ENCODE assay signal across 8 cellular contexts in genomic region chr17:60392845-60393702, GRCh38. TPM values are rescaled to one million over a fixed set of nuclear protein-coding genes. Genes with fewer than 3 reads are reported as not detected.
DNase-seq lines count a peak whose midpoint lies in the region; ATAC-seq, FAIRE-seq and TF ChIP-seq lines count a peak whose summit lies in the region.

No MANE protein-coding gene starts in this region.

- H2AFZ ChIP-seq in GM12878 (ENCODE audit: control insufficient read depth, low read depth, low read length) = peak overlapping the region; percentile 61

- H3K4me2 ChIP-seq in DOHH2 (ENCODE audit: low read length) = peak overlapping the region; percentile 77
- H3K4me2 ChIP-seq in GM12878 (ENCODE audit: control insufficient read depth, insufficient read depth) = peak overlapping the region; percentile 91

- in situ Hi-C loops in GM12878 (cut with MboI) = no loop called here

- no peaks in the 10 kb centered on the region for H3K9me2 ChIP-seq in DOHH2 (replicated peaks; ENCODE audit: control insufficient read depth, low read length)

- RAD21 ChIA-PET in GM12878 (lab: Charles Lee; ENCODE audit: unreplicated experiment) = interaction anchor here (0.9 kb wide), 1 partner anchor 162 kb away, joined by 3 read pairs; no protein-coding TSS in a partner anchor

- peaks cover 4% of the 10 kb centered on the region; the same call in 1 of the 2 replicates for H3K36me3 ChIP-seq in DOHH2 (ENCODE audit: control insufficient read depth, low read length)
- H3K36me3 ChIP-seq in KOPT-K1 (ENCODE audit: insufficient read depth, low read length) = no peaks in the 10 kb centered on the region
- no peaks in the 10 kb centered on the region for H3K36me3 ChIP-seq in GM12878 (ENCODE audit: control insufficient read depth in 2 of 2, insufficient read depth in 2 of 2, low read length in 1 of 2)
- H3K36me3 ChIP-seq in kidney (ENCODE audit: control insufficient read depth in 1 of 2, insufficient read depth in 2 of 2, low read length in 2 of 2) = no peaks in the 10 kb centered on the region

- no peak for TF ChIP-seq EP300 in GM12878 (IDR thresholded peaks at IDR 0.05; ENCODE audit: borderline replicate concordance in 1 of 2, control insufficient read depth in 1 of 2, low read depth in 2 of 2, low read length in 2 of 2)

- H3K27ac ChIP-seq in DOHH2 (ENCODE audit: low read depth, low read length) = peak overlapping the region; percentile 55
- H3K27ac ChIP-seq in KOPT-K1 (ENCODE audit: low read depth, low read length, poor library complexity, severe bottlenecking) = peak overlapping the region; percentile 99
- H3K27ac ChIP-seq in GM12878 (ENCODE audit: control insufficient read depth, insufficient read depth) = peak overlapping the region; percentile 89
- peak overlapping the region; percentile 93 to 94 for H3K27ac ChIP-seq in kidney (ENCODE audit: low read depth in 2 of 2, low read length in 2 of 2)

- H3K4me3 ChIP-seq in DOHH2 (ENCODE audit: low read length) (peak overlapping the region; percentile 86), GM12878 (peak overlapping the region; percentile 97), kidney (ENCODE audit: low read length in 2 of 2) (peak overlapping the region; percentile 77 to 93)

- POLR2A ChIA-PET in GM12878 (lab: Charles Lee) = interaction anchor here (1.8 kb wide), 1 partner anchor 79 kb away, joined by 10 read pairs; no protein-coding TSS in a partner anchor

- intact Hi-C loops in GM12878 (cut with micrococcal nuclease; ENCODE audit: unreplicated experiment) (loop anchor here (5.0 kb wide), 1 partner anchor 86 kb away; no protein-coding TSS in a partner anchor), kidney (cut with DNase I) (no loop called here)

- no peak for TF ChIP-seq POLR2A in GM12878 (IDR thresholded peaks at IDR 0.05; ENCODE audit: low read depth, low read length)

- H4K20me1 ChIP-seq in DOHH2 (ENCODE audit: control insufficient read depth, insufficient read depth, low read depth, low read length) (no peaks in the 10 kb centered on the region), GM12878 (ENCODE audit: control insufficient read depth, insufficient read depth) (no peaks in the 10 kb centered on the region)

- ATAC-seq in GM12878 (peak; percentile 40), GM18873 (IDR thresholded peaks at IDR 0.05; ENCODE audit: low FRiP score, unreplicated experiment) (no peak), GM21786 (IDR thresholded peaks at IDR 0.05; ENCODE audit: unreplicated experiment) (no peak)

- peaks cover 41% of the 10 kb centered on the region for H3K79me2 ChIP-seq in DOHH2 (ENCODE audit: control insufficient read depth, low read length)
- peaks cover 30% of the 10 kb centered on the region for H3K79me2 ChIP-seq in GM12878 (ENCODE audit: control insufficient read depth, insufficient read depth, low read length)

- peaks cover 3% of the 10 kb centered on the region; the same call in 1 of the 2 replicates for H3K27me3 ChIP-seq in DOHH2 (ENCODE audit: control insufficient read depth, low read length)
- no peaks in the 10 kb centered on the region for H3K27me3 ChIP-seq in GM12878 (replicated peaks in 1 of 2; ENCODE audit: control insufficient read depth in 2 of 2, insufficient read depth in 2 of 2, low read length in 1 of 2)

- no peak for TF ChIP-seq RAD21 in GM12878 (IDR thresholded peaks at IDR 0.05; ENCODE audit: insufficient read depth, low read depth, low read length)

- H3K4me1 ChIP-seq in DOHH2 (ENCODE audit: control insufficient read depth, low read length) (peaks cover 32% of the 10 kb centered on the region), GM12878 (ENCODE audit: control insufficient read depth, insufficient read depth, low read length) (peaks cover 6% of the 10 kb centered on the region), kidney (ENCODE audit: control insufficient read depth in 1 of 2, insufficient read depth in 1 of 2, low read depth in 1 of 2, low read length in 2 of 2) (peaks cover 6 to 7% of the 10 kb centered on the region in 2 donors)

- CTCF ChIA-PET in GM12878 (lab: Yijun Ruan, JAX) = interaction anchor here (1.1 to 1.8 kb wide), 3 partner anchors 37 to 162 kb away, joined by 3 to 6 read pairs (median 4); no protein-coding TSS in a partner anchor

- H3K9ac ChIP-seq in GM12878 (ENCODE audit: control insufficient read depth, insufficient read depth, low read length) (peak overlapping the region; percentile 84), kidney (ENCODE audit: low read length in 2 of 2) (peak overlapping the region; percentile 82 to 86)

- DNase-seq in RPMI8226 (peak; percentile 69), GM12878 (ENCODE audit: low read depth, low spot score) (peak; percentile 48), kidney (peak; percentile 63)
- DNase-seq in stimulated activated CD4-positive, alpha-beta T cell treated with anti-CD3 and anti-CD28 coated beads, Interleukin-15, amount 100 ng/mL, for 24 hours = peak; percentile 62

- TF ChIP-seq CTCF in DOHH2 (IDR thresholded peaks at IDR 0.05; ENCODE audit: low read depth, low read length, poor library complexity, severe bottlenecking) = no peak
- TF ChIP-seq CTCF in GM12878 (IDR thresholded peaks at IDR 0.05 in 2 of 3, conservative IDR thresholded peaks at IDR 0.05 in 1 of 3; ENCODE audit: control insufficient read depth in 2 of 3, extremely low read depth in 1 of 3, insufficient read depth in 1 of 3, low read depth in 3 of 3, low read length in 3 of 3) = no peak
- TF ChIP-seq CTCF in kidney (IDR thresholded peaks at IDR 0.05; ENCODE audit: borderline replicate concordance, extremely low read depth, insufficient read depth) = no peak

- FAIRE-seq in GM12878 (lab: Jason Lieb, UNC) = no peak
- no peak for FAIRE-seq in kidney (lab: Jason Lieb, UNC)

- peaks cover 16% of the 10 kb centered on the region for H3F3A ChIP-seq in DOHH2 (ENCODE audit: control insufficient read depth, insufficient read depth)

- 17% methylated on average over 17 of the region's 17 CpGs for WGBS in GM12878 (ENCODE audit: insufficient coverage, insufficient replicate concordance, low lambda C conversion rate, missing lambda C conversion rate)

- SMC1A ChIA-PET in GM12878 (lab: Charles Lee; ENCODE audit: uncharacterized antibody, unreplicated experiment) = interaction anchor here (0.8 to 1.0 kb wide), 3 partner anchors 87 to 245 kb away, joined by 3 to 4 read pairs (median 4); no protein-coding TSS in a partner anchor

- no peaks in the 10 kb centered on the region for H3K9me3 ChIP-seq in DOHH2 (ENCODE audit: control insufficient read depth, insufficient read depth, low read length)
- H3K9me3 ChIP-seq in KOPT-K1 (ENCODE audit: insufficient read depth, low read length, poor library complexity, severe bottlenecking) = no peaks in the 10 kb centered on the region
- no peaks in the 10 kb centered on the region for H3K9me3 ChIP-seq in GM12878 (replicated peaks; ENCODE audit: control insufficient read depth, insufficient read depth, low read length)
- no peaks in the 10 kb centered on the region for H3K9me3 ChIP-seq in kidney (ENCODE audit: control insufficient read depth in 1 of 2, low read length in 2 of 2)

- TSS peak; percentile 98 for BruUV-seq in GM12878 (replicated peaks; lab: Mats Ljungman, UMichigan)

TF ChIP-seq in GM12878, 131 proteins besides CTCF, POLR2A, EP300 and RAD21 (continues in another document):
- TF ChIP-seq PAX8 (IDR thresholded peaks at IDR 0.05) = no peak

RNA-seq across cellular contexts. Expression of gene USP32, which starts 1.1 kb away (rescaled TPM):
- total RNA-seq in GM12878 (2013; cell fraction: nucleolus; rRNA removed) = 160 and 164 TPM in 2 replicates
- total RNA-seq in GM12878 (2014; rRNA removed) = 27.3 and 31.1 TPM in 2 replicates
- 36.6 and 39.1 TPM in 2 replicates for total RNA-seq in GM12878 (2014; rRNA removed; fragmentation: Illumina TruSeq; extraction: Trizol)
- total RNA-seq in GM12878 (2021) = 35.0 and 36.8 TPM in 2 replicates
- polyA plus RNA-seq in GM12878 (2011; ENCODE audit: low read depth) = 11.3 TPM
- 37.3 and 42.4 TPM in 2 replicates for polyA plus RNA-seq in GM12878 (2011; rRNA removed)
- 20.4 and 28.5 TPM in 2 replicates for polyA plus RNA-seq in GM12878 (2011; cell fraction: cytosol; rRNA removed)
- polyA plus RNA-seq in GM12878 (2011; cell fraction: nucleus; rRNA removed) = 18.1 and 23.8 TPM in 2 replicates
- 19.5 and 21.8 TPM in 2 replicates for polyA plus RNA-seq in GM12878 (2012)
- 30.8 and 40.4 TPM in 2 replicates for polyA plus RNA-seq in GM12878 (2014; fragmentation: Illumina TruSeq; extraction: Trizol)
- 1 to 10 TPM; 7.8 to 9.8 TPM for polyA plus RNA-seq in GM12878 (2014; fragmentation: Nextera tagmentation; extraction: Ambion mirVana)
- 21.7 and 23.7 TPM in 2 replicates for polyA plus RNA-seq in GM12878 (2014; rRNA removed)
- polyA plus RNA-seq in GM12878 (2016; fragmentation: Nextera tagmentation; extraction: Ambion mirVana) = 10 to 100 TPM; 10.7 to 10.9 TPM
- polyA minus RNA-seq in GM12878 (2011; rRNA and poly(A)+ RNA removed) = 35.6 and 52.5 TPM in 2 replicates
- polyA minus RNA-seq in GM12878 (2011; cell fraction: cytosol; rRNA and poly(A)+ RNA removed) = 11.6 and 22.2 TPM in 2 replicates
- 19.5 and 22.9 TPM in 2 replicates for polyA minus RNA-seq in GM12878 (2011; cell fraction: nucleus; rRNA and poly(A)+ RNA removed)
- 53.1 TPM for total RNA-seq in kidney
- polyA plus RNA-seq in kidney (ENCODE audit: insufficient read depth, low read depth, low replicate concordance) = 14.6 TPM

RNA-seq across cellular contexts. Expression of gene CHCT1, which starts 29.2 kb away (rescaled TPM):
- not detected in 2 replicates for total RNA-seq in GM12878 (2013; cell fraction: nucleolus; rRNA removed)
- 0.65 TPM in 1 of 2 replicates, not detected in the other for total RNA-seq in GM12878 (2014; rRNA removed)
- not detected in 2 replicates for total RNA-seq in GM12878 (2014; rRNA removed; fragmentation: Illumina TruSeq; extraction: Trizol)
- total RNA-seq in GM12878 (2021) = 0.23 TPM in 1 of 2 replicates, not detected in the other
- not detected for polyA plus RNA-seq in GM12878 (2011; ENCODE audit: low read depth)
- polyA plus RNA-seq in GM12878 (2011; rRNA removed) = not detected in 2 replicates
- polyA plus RNA-seq in GM12878 (2011; cell fraction: cytosol; rRNA removed) = 0.06 TPM in 1 of 2 replicates, not detected in the other
- polyA plus RNA-seq in GM12878 (2011; cell fraction: nucleus; rRNA removed) = not detected in 2 replicates
- polyA plus RNA-seq in GM12878 (2012) = not detected in 2 replicates
- not detected in 2 replicates for polyA plus RNA-seq in GM12878 (2014; fragmentation: Illumina TruSeq; extraction: Trizol)
- polyA plus RNA-seq in GM12878 (2014; fragmentation: Nextera tagmentation; extraction: Ambion mirVana) = not detected
- polyA plus RNA-seq in GM12878 (2014; rRNA removed) = 0.35 TPM in 1 of 2 replicates, not detected in the other
- polyA plus RNA-seq in GM12878 (2016; fragmentation: Nextera tagmentation; extraction: Ambion mirVana) = not detected
- polyA minus RNA-seq in GM12878 (2011; rRNA and poly(A)+ RNA removed) = not detected in 2 replicates
- not detected in 2 replicates for polyA minus RNA-seq in GM12878 (2011; cell fraction: cytosol; rRNA and poly(A)+ RNA removed)
- not detected in 2 replicates for polyA minus RNA-seq in GM12878 (2011; cell fraction: nucleus; rRNA and poly(A)+ RNA removed)
- not detected for total RNA-seq in kidney
- polyA plus RNA-seq in kidney (ENCODE audit: insufficient read depth, low read depth, low replicate concordance) = not detected
